Comparison of ENCODE assay signal across 9 cellular contexts in the genomic region with DNA sequence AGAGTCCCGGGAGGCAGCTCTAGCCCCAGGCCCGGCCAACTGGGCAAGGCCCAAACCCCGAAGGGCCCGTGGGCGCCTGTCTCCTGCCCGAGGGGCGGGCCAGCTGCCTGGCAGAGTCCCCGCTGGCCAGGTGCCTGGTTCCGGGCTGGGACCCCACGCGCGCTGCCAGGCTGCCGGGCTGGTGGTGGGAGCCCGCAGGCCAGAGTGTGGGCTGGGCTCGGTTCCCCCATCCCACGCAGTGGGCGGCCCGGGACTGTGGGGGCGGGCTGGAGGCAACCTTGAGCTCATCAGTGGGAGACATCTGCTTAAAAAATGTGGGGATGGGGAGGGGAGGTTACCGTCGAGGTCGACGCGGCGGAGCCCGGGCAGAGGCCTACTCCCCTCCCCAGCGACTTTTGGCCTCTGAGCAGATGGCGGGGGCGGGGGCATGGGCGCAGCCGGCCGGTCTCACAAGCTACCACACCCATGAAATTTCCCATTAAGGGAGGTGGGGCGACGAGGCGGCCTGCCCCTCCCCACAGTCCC.
A peak's percentile ranks its signal among the peaks of the same experiment; 100 is the strongest.
DNase-seq lines count a peak whose midpoint lies in the region; ATAC-seq and TF ChIP-seq lines count a peak whose summit lies in the region.
"Had no signal": no experiment of that assay in that cellular context is flagged by ENCODE, and none has a peak within 500 bp of the region (broad histone marks: within the 10 kb centered on the region; RNA-seq: fewer than 3 reads in every experiment).

No MANE protein-coding gene starts in this region.

- TF ChIP-seq POLR2A in erythroblast (IDR thresholded peaks at IDR 0.05; ENCODE audit: low read length) (no peak), upper lobe of left lung (IDR thresholded peaks at IDR 0.05) (no peak)

- H3K27ac ChIP-seq in upper lobe of left lung: peak overlapping the region in 3 of 4 donors; percentile 54 to 63 (median 60)

- ATAC-seq in mucosa of descending colon: peak; percentile 82
- ATAC-seq in upper lobe of left lung (ENCODE audit: low FRiP score in 2 of 2): peak in 1 of 2 donors; percentile 74
- no peak for ATAC-seq in GM21786 (IDR thresholded peaks at IDR 0.05; ENCODE audit: unreplicated experiment)

- TF ChIP-seq CTCF in mucosa of descending colon (IDR thresholded peaks at IDR 0.05) (no peak), upper lobe of left lung (IDR thresholded peaks at IDR 0.05) (no peak)

- H3K27me3 ChIP-seq in upper lobe of left lung: no peaks in the 10 kb centered on the region

- TF ChIP-seq EP300 in upper lobe of left lung (IDR thresholded peaks at IDR 0.05): no peak

- no peaks in the 10 kb centered on the region for H3K36me3 ChIP-seq in mucosa of descending colon (ENCODE audit: low read depth)
- no peaks in the 10 kb centered on the region for H3K36me3 ChIP-seq in upper lobe of left lung

- H3K9me3 ChIP-seq in mucosa of descending colon (no peaks in the 10 kb centered on the region), upper lobe of left lung (no peaks in the 10 kb centered on the region)
- H3K9me3 ChIP-seq: A549 had no signal

- DNase-seq in NCI-H146 (lab: John Stamatoyannopoulos, UW) (peak; percentile 64), NCI-H146 treated with DMSO at 0.1 percent for 48 hours (lab: John Stamatoyannopoulos, UW; ENCODE audit: unreplicated experiment) (no peak), erythroblast (lab: John Stamatoyannopoulos, UW) (peak; percentile 45 to 52), mucosa of descending colon (peak; percentile 87 to 89 (median 89)), upper lobe of left lung (peak; percentile 54 to 88), A172 (ENCODE audit: low spot score) (no peak), UCSD-AML1 (lab: John Stamatoyannopoulos, UW; ENCODE audit: unreplicated experiment) (no peak)

- intact Hi-C loops in mucosa of descending colon (cut with DNase I, micrococcal nuclease): no loop called here

- H3K4me1 ChIP-seq in mucosa of descending colon (ENCODE audit: low read depth): peaks cover 32% of the 10 kb centered on the region
- H3K4me1 ChIP-seq in upper lobe of left lung: peaks cover 8 to 19% (median 15%) of the 10 kb centered on the region in 4 donors

- H3K4me3 ChIP-seq in mucosa of descending colon (no peak overlapping the region), upper lobe of left lung (peak overlapping the region in 2 of 4 donors; percentile 13 to 16)
- H3K4me3 ChIP-seq: A549 had no signal

- WGBS in upper lobe of left lung, 2 donors: 51 to 59% methylated on average over 20 to 23 of the region's 35 CpGs

Comparison
In these comparisons a context has a peak if more than half of its experiments do, and no peak if none do; other contexts are left out.
1. DNase-seq: peak in NCI-H146 (single experiment), erythroblast (2 of 2), mucosa of descending colon (3 of 3) and upper lobe of left lung (2 of 2); none in NCI-H146 treated with DMSO at 0.1 percent for 48 hours (single experiment), A172 (single experiment) and UCSD-AML1 (single experiment).